24 cellular contexts compared by ENCODE assay signal in genomic region chr5:135149229-135149955, GRCh38.
"Had no signal": no experiment of that assay in that cellular context is flagged by ENCODE, and none has a peak within 500 bp of the region (broad histone marks: within the 10 kb centered on the region; RNA-seq: fewer than 3 reads in every experiment).

No MANE protein-coding gene starts in this region.

- H3K4me1 Mint-ChIP-seq: naive B cell; natural killer cell; nephron progenitor cell; stimulated activated naive B cell treated with anti-CD40 and anti-IgM and Interleukin-4, amounts not matched to agents 10 μg/mL and 1 μg/mL and 100 μg/mL, for 72 hours had no signal

- DNase-seq: heart right ventricle; left ventricle myocardium inferior; naive B cell; natural killer cell; nephron progenitor cell; pancreas; retina; right cardiac atrium; stimulated activated CD4-positive, alpha-beta T cell treated with anti-CD3 and anti-CD28 coated beads, Interleukin-12 subunit alpha, Interleukin-12 subunit beta, amount 100 ng/mL, for 4 hours; stimulated activated CD4-positive, alpha-beta T cell treated with anti-CD3 and anti-CD28 coated beads, Interleukin-15, amount 100 ng/mL, for 24 hours; stimulated activated CD4-positive, alpha-beta T cell treated with anti-CD3 and anti-CD28 coated beads, Interleukin-2, amount 100 ng/mL, for 24 hours; stimulated activated CD4-positive, alpha-beta T cell treated with anti-CD3 and anti-CD28 coated beads, Interleukin-4, amount 100 ng/mL, for 1 hour; stimulated activated naive B cell treated with anti-CD40 and anti-IgM and Interleukin-4, amounts not matched to agents 10 μg/mL and 1 μg/mL and 100 μg/mL, for 72 hours; stimulated activated naive CD8-positive, alpha-beta T cell treated with anti-CD3 and anti-CD28 coated beads, Interleukin-15, Interleukin-2, amounts not matched to agents 100 U/mL and 50 U/mL, for 24 hours; stomach; testis; thyroid gland; transverse colon; upper lobe of left lung had no signal

- H2AFZ ChIP-seq: hepatocyte had no signal

- H3K4me3 Mint-ChIP-seq: mesothelial cell of epicardium; natural killer cell; nephron progenitor cell; stimulated activated naive B cell treated with anti-CD40 and anti-IgM and Interleukin-4, amounts not matched to agents 10 μg/mL and 1 μg/mL and 100 μg/mL, for 72 hours had no signal

- H3K4me2 ChIP-seq: hepatocyte had no signal

- H3K36me3 Mint-ChIP-seq: mesothelial cell of epicardium; natural killer cell; stimulated activated naive B cell treated with anti-CD40 and anti-IgM and Interleukin-4, amounts not matched to agents 10 μg/mL and 1 μg/mL and 100 μg/mL, for 72 hours had no signal

- H3K36me3 ChIP-seq: heart right ventricle, left ventricle myocardium inferior, pancreas, prostate gland, stomach, thyroid gland, transverse colon, upper lobe of left lung had no signal

- H3K79me2 ChIP-seq: hepatocyte had no signal

- H3K9me3 ChIP-seq: heart right ventricle, left ventricle myocardium inferior, pancreas, prostate gland, stomach, testis, thyroid gland, transverse colon, upper lobe of left lung had no signal

- H3K27ac ChIP-seq: heart right ventricle, hepatocyte, left ventricle myocardium inferior, pancreas, prostate gland, skin epidermis, stomach, testis, thyroid gland, transverse colon, upper lobe of left lung had no signal

- H3K9me3 Mint-ChIP-seq: natural killer cell had no signal

- H3K4me1 ChIP-seq: heart right ventricle, left ventricle myocardium inferior, pancreas, prostate gland, testis, thyroid gland, transverse colon, upper lobe of left lung had no signal

- H3K4me3 ChIP-seq: heart right ventricle, hepatocyte, left ventricle myocardium inferior, lung, pancreas, prostate gland, skin epidermis, stomach, testis, thyroid gland, transverse colon, upper lobe of left lung had no signal

- H3K27me3 ChIP-seq: hepatocyte, pancreas, stomach, testis, thyroid gland, transverse colon, upper lobe of left lung had no signal

- H3K27ac Mint-ChIP-seq: mesothelial cell of epicardium; naive B cell; natural killer cell; nephron progenitor cell; stimulated activated naive B cell treated with anti-CD40 and anti-IgM and Interleukin-4, amounts not matched to agents 10 μg/mL and 1 μg/mL and 100 μg/mL, for 72 hours had no signal
